15 cellular contexts compared by ENCODE assay signal in genomic region chr10:120455606-120456005, GRCh38. TPM values are rescaled to one million over a fixed set of nuclear protein-coding genes. Genes with fewer than 3 reads are reported as not detected.
"Had no signal": no experiment of that assay in that cellular context is flagged by ENCODE, and none has a peak within 500 bp of the region (broad histone marks: within the 10 kb centered on the region; RNA-seq: fewer than 3 reads in every experiment).

No MANE protein-coding gene starts in this region.

- H3K27ac Mint-ChIP-seq: activated CD4-positive, alpha-beta memory T cell treated with anti-CD3 and anti-CD28 coated beads for 36 hours; activated naive CD4-positive, alpha-beta T cell treated with anti-CD3 and anti-CD28 coated beads, Interleukin-2, amount 10 ng/mL, durations not matched to agents 7 days and 5 days; activated T-cell treated with anti-CD3 and anti-CD28 coated beads, Interleukin-2, amount 50 U/mL, for 24 hours; memory B cell; naive thymus-derived CD8-positive, alpha-beta T cell; T-helper 2 cell treated with Interferon-gamma antibody and Interleukin-4, amounts not matched to agents 5 μg/mL and 100 μg/mL, for 36 hours had no signal

- H3K36me3 ChIP-seq: ascending aorta, left ventricle myocardium inferior, stomach, thoracic aorta had no signal

- H3K36me3 Mint-ChIP-seq: activated CD4-positive, alpha-beta memory T cell treated with anti-CD3 and anti-CD28 coated beads for 36 hours; activated naive CD4-positive, alpha-beta T cell treated with anti-CD3 and anti-CD28 coated beads, Interleukin-2, amount 10 ng/mL, durations not matched to agents 7 days and 5 days; memory B cell; naive thymus-derived CD8-positive, alpha-beta T cell had no signal

- H3K9me3 Mint-ChIP-seq: activated CD4-positive, alpha-beta memory T cell treated with anti-CD3 and anti-CD28 coated beads for 36 hours; activated naive CD4-positive, alpha-beta T cell treated with anti-CD3 and anti-CD28 coated beads, Interleukin-2, amount 10 ng/mL, durations not matched to agents 7 days and 5 days; activated T-cell treated with anti-CD3 and anti-CD28 coated beads, Interleukin-2, amount 50 U/mL, for 24 hours; memory B cell; naive thymus-derived CD8-positive, alpha-beta T cell; T-helper 2 cell treated with Interferon-gamma antibody and Interleukin-4, amounts not matched to agents 5 μg/mL and 100 μg/mL, for 36 hours had no signal

- DNase-seq: activated CD4-positive, alpha-beta memory T cell treated with anti-CD3 and anti-CD28 coated beads for 36 hours; activated CD4-positive, CD25-positive, alpha-beta regulatory T cell treated with anti-CD3 and anti-CD28 coated beads, Interleukin-2, amount 50 U/mL, for 72 hours; activated naive CD4-positive, alpha-beta T cell treated with anti-CD3 and anti-CD28 coated beads, Interleukin-2, amount 10 ng/mL, durations not matched to agents 7 days and 5 days; activated T-cell treated with anti-CD3 and anti-CD28 coated beads, Interleukin-2, amount 50 U/mL, for 24 hours; left ventricle myocardium inferior; naive thymus-derived CD8-positive, alpha-beta T cell; stomach had no signal

- ATAC-seq: naive thymus-derived CD8-positive, alpha-beta T cell had no signal

- H3K4me3 Mint-ChIP-seq: activated CD4-positive, alpha-beta memory T cell treated with anti-CD3 and anti-CD28 coated beads for 36 hours; activated naive CD4-positive, alpha-beta T cell treated with anti-CD3 and anti-CD28 coated beads, Interleukin-2, amount 10 ng/mL, durations not matched to agents 7 days and 5 days; activated T-cell treated with anti-CD3 and anti-CD28 coated beads, Interleukin-2, amount 50 U/mL, for 24 hours; T-helper 2 cell treated with Interferon-gamma antibody and Interleukin-4, amounts not matched to agents 5 μg/mL and 100 μg/mL, for 36 hours had no signal

- FAIRE-seq: keratinocyte had no signal

- H3K27ac ChIP-seq: ascending aorta, left ventricle myocardium inferior, stomach, thoracic aorta had no signal

- H3K9me3 ChIP-seq: ascending aorta, left ventricle myocardium inferior, stomach, thoracic aorta had no signal

RNA-seq across cellular contexts. Expression of gene PLPP4, which starts 1.4 kb away (rescaled TPM):
- total RNA-seq: activated CD4-positive, alpha-beta memory T cell treated with anti-CD3 and anti-CD28 coated beads for 36 hours; ascending aorta; dermis microvascular lymphatic vessel endothelial cell; left ventricle myocardium inferior; naive thymus-derived CD8-positive, alpha-beta T cell; stomach; thoracic aorta; ureter had no signal
- polyA plus RNA-seq: esophagus; naive thymus-derived CD8-positive, alpha-beta T cell; stomach had no signal
